8 cellular contexts compared by ENCODE assay signal in genomic region chr19:1478934-1479707, GRCh38. TPM values are rescaled to one million over a fixed set of nuclear protein-coding genes. Genes with fewer than 3 reads are reported as not detected.
A peak's percentile ranks its signal among the peaks of the same experiment; 100 is the strongest.
DNase-seq lines count a peak whose midpoint lies in the region; ATAC-seq, FAIRE-seq and TF ChIP-seq lines count a peak whose summit lies in the region.

C19orf25 (minus strand) TSS chr19:1479215; CDS start chr19:1478903, 312 bp downstream.

- H3K9me3 ChIP-seq in kidney (ENCODE audit: control insufficient read depth in 1 of 2, low read length in 2 of 2), result no peaks in the 10 kb centered on the region

- intact Hi-C loops in kidney (cut with DNase I), result no loop called here

- H3K9ac ChIP-seq in kidney (ENCODE audit: low read length in 2 of 2), result peak within 1 kb of the TSS; percentile 43 to 58

- ATAC-seq in GM19025 (IDR thresholded peaks at IDR 0.05; ENCODE audit: low read depth, unreplicated experiment) (peak; percentile 74), HG03342 (IDR thresholded peaks at IDR 0.05; ENCODE audit: unreplicated experiment) (peak; percentile 90)

- DNase-seq in AG09309 (ENCODE audit: low read depth) (peak; percentile 39), NCI-H510A (lab: John Stamatoyannopoulos, UW) (peak; percentile 78), cerebellar cortex (ENCODE audit: low spot score) (peak; percentile 94), kidney (peak; percentile 98)
- peak; percentile 96 for DNase-seq in activated CD4-positive, CD25-positive, alpha-beta regulatory T cell treated with anti-CD3 and anti-CD28 coated beads, Interleukin-2, amount 50 U/mL, for 72 hours
- DNase-seq in stimulated activated CD4-positive, alpha-beta T cell treated with anti-CD3 and anti-CD28 coated beads, Interleukin-15, amount 100 ng/mL, for 1 hour (ENCODE audit: low read depth in 1 of 2, low spot score in 1 of 2), result peak; percentile 79 to 89

- H3K4me3 ChIP-seq in AG09309 (ENCODE audit: control insufficient read depth, low read depth, low read length) (peak within 1 kb of the TSS; percentile 90), kidney (ENCODE audit: low read length in 2 of 2) (peak within 1 kb of the TSS; percentile 79 to 81)

- FAIRE-seq in kidney (lab: Jason Lieb, UNC), result no peak

- peaks cover 0 to 5% of the 10 kb centered on the region in 2 donors for H3K36me3 ChIP-seq in kidney (ENCODE audit: control insufficient read depth in 1 of 2, insufficient read depth in 2 of 2, low read length in 2 of 2)

- H3K27ac ChIP-seq in kidney (ENCODE audit: low read depth in 2 of 2, low read length in 2 of 2), result peak within 1 kb of the TSS; percentile 60 to 63

- peaks cover 2% of the 10 kb centered on the region in 2 donors for H3K4me1 ChIP-seq in kidney (ENCODE audit: control insufficient read depth in 1 of 2, insufficient read depth in 1 of 2, low read depth in 1 of 2, low read length in 2 of 2)

- TF ChIP-seq CTCF in AG09309 (IDR thresholded peaks at IDR 0.05; ENCODE audit: control insufficient read depth, insufficient read depth, low read depth, low read length, missing control alignments) (no peak), kidney (IDR thresholded peaks at IDR 0.05; ENCODE audit: borderline replicate concordance, extremely low read depth, insufficient read depth) (no peak)

RNA-seq across cellular contexts. Expression of gene C19orf25, which starts in this region (rescaled TPM):
- total RNA-seq in kidney, result 32.5 TPM
- polyA plus RNA-seq in kidney (ENCODE audit: insufficient read depth, low read depth, low replicate concordance), result 50.9 TPM

Comparison
In these comparisons a context has a peak if more than half of its experiments do, and no peak if none do; other contexts are left out.
1. Peak in every context shown above with its lines: DNase-seq, ATAC-seq, H3K4me3 ChIP-seq and H3K27ac ChIP-seq.
2. DNase-seq: peak in every context shown above with its lines; median percentile 98 in kidney; 96 in activated CD4-positive, CD25-positive, alpha-beta regulatory T cell treated with anti-CD3 and anti-CD28 coated beads, Interleukin-2, amount 50 U/mL, for 72 hours; 94 in cerebellar cortex; 84 in stimulated activated CD4-positive, alpha-beta T cell treated with anti-CD3 and anti-CD28 coated beads, Interleukin-15, amount 100 ng/mL, for 1 hour; 78 in NCI-H510A; 39 in AG09309.